Comparison of ENCODE assay signal across 21 cellular contexts in the genomic region with DNA sequence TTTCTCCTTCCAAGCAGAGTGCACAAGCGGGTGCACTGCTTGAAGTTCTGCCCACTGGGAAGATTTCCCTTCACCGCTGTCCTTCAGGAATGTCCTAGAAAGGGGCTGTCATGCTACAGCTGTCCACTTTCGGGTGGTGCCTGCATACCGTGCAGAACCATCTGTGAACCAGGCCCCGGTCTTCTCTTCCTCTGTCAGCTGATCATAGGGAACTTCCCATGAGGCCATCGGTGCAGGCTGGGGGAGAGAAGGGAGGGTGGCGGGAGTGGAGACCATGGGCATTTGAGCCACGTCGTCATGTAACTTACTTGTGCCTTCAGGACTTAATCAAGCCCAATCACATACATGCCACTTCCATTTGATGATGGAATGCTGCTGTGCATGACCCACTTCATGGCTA.
"Had no signal": no experiment of that assay in that cellular context is flagged by ENCODE, and none has a peak within 500 bp of the region (broad histone marks: within the 10 kb centered on the region; RNA-seq: fewer than 3 reads in every experiment).

No MANE protein-coding gene starts in this region.

- H3K4me1 ChIP-seq: parathyroid adenoma, testis had no signal

- H3K4me3 Mint-ChIP-seq: activated naive CD8-positive, alpha-beta T cell; brain; naive thymus-derived CD8-positive, alpha-beta T cell had no signal

- DNase-seq: activated CD4-positive, alpha-beta T cell treated with anti-CD3 and anti-CD28 coated beads for 1 hour; activated CD4-positive, alpha-beta T cell treated with anti-CD3 and anti-CD28 coated beads, Interleukin-2, amount 50 U/mL, for 48 hours; activated T-cell treated with anti-CD3 and anti-CD28 coated beads, Interleukin-2, amount 50 U/mL, for 1 hour; amniotic stem cell; dermis blood vessel endothelial cell; erythroblast; heart right ventricle; mammary epithelial cell; small intestine; stimulated activated CD4-positive, alpha-beta T cell treated with anti-CD3 and anti-CD28 coated beads, Interleukin-4, amount 100 ng/mL, for 4 hours; stimulated activated naive CD8-positive, alpha-beta T cell treated with anti-CD3 and anti-CD28 coated beads, Interleukin-15, Interleukin-2, amounts not matched to agents 100 U/mL and 50 U/mL, for 24 hours; T1000; testis had no signal

- ATAC-seq: gastroesophageal sphincter; heart right ventricle; left colon; naive thymus-derived CD8-positive, alpha-beta T cell; SK-N-SH treated with all-trans-retinoic acid at 6 μM for 48 hours; stimulated activated naive CD8-positive, alpha-beta T cell treated with anti-CD3 and anti-CD28 coated beads, Interleukin-15, Interleukin-2, amounts not matched to agents 100 U/mL and 50 U/mL, for 24 hours had no signal

- H3K4me3 ChIP-seq: gastroesophageal sphincter, heart right ventricle, testis had no signal

- H3K27me3 ChIP-seq: gastroesophageal sphincter, heart right ventricle, neutrophil, testis had no signal

- H3K9me3 Mint-ChIP-seq: naive thymus-derived CD8-positive, alpha-beta T cell had no signal

- H2AFZ ChIP-seq: parathyroid adenoma had no signal

- H3K9ac ChIP-seq: parathyroid adenoma had no signal

- H3K27ac Mint-ChIP-seq: activated naive CD8-positive, alpha-beta T cell; brain had no signal

- H3K9me3 ChIP-seq: gastroesophageal sphincter, heart right ventricle, neutrophil, testis had no signal

- H3K27me3 Mint-ChIP-seq: activated naive CD8-positive, alpha-beta T cell; naive thymus-derived CD8-positive, alpha-beta T cell had no signal

- H3K27ac ChIP-seq: gastroesophageal sphincter, heart right ventricle, neutrophil, parathyroid adenoma, testis had no signal
